8 cellular contexts compared by ENCODE assay signal in genomic region chr2:235551965-235552364, GRCh38. TPM values are rescaled to one million over a fixed set of nuclear protein-coding genes. Genes with fewer than 3 reads are reported as not detected.
DNase-seq lines count a peak whose midpoint lies in the region; ATAC-seq and TF ChIP-seq lines count a peak whose summit lies in the region.

No MANE protein-coding gene starts in this region.

- H3K4me3 Mint-ChIP-seq in T-helper 2 cell treated with Interferon-gamma antibody and Interleukin-4, amounts not matched to agents 5 μg/mL and 100 μg/mL, for 36 hours: no peak overlapping the region

- no peak overlapping the region for H4K91ac ChIP-seq in neuronal stem cell (ENCODE audit: low read depth, low read length, poor library complexity)

- no peak overlapping the region for H2BK12ac ChIP-seq in neuronal stem cell (ENCODE audit: low read length)

- no peaks in the 10 kb centered on the region for H3K4me1 Mint-ChIP-seq in T-helper 2 cell treated with Interferon-gamma antibody and Interleukin-4, amounts not matched to agents 5 μg/mL and 100 μg/mL, for 36 hours (ENCODE audit: low read depth)

- no peak overlapping the region for H3K27ac Mint-ChIP-seq in T-helper 2 cell treated with Interferon-gamma antibody and Interleukin-4, amounts not matched to agents 5 μg/mL and 100 μg/mL, for 36 hours

- H3K9me3 Mint-ChIP-seq in T-helper 2 cell treated with Interferon-gamma antibody and Interleukin-4, amounts not matched to agents 5 μg/mL and 100 μg/mL, for 36 hours: no peaks in the 10 kb centered on the region

- H3K18ac ChIP-seq in neuronal stem cell (ENCODE audit: low read length): no peak overlapping the region

- H2BK5ac ChIP-seq in neuronal stem cell (ENCODE audit: low read length): no peak overlapping the region

- no peak overlapping the region for H3K14ac ChIP-seq in neuronal stem cell (ENCODE audit: low read length)

- no peaks in the 10 kb centered on the region for H3K36me3 ChIP-seq in fibroblast of lung (ENCODE audit: control insufficient read depth, insufficient read depth, low read length)
- H3K36me3 ChIP-seq in neuronal stem cell (replicated peaks in 1 of 2; ENCODE audit: control insufficient read depth in 2 of 2, insufficient read depth in 2 of 2, low read length in 2 of 2): no peaks in the 10 kb centered on the region

- H3K4me2 ChIP-seq in fibroblast of lung (ENCODE audit: extremely low read depth, insufficient read depth, low read length) (no peak overlapping the region), neuronal stem cell (ENCODE audit: insufficient read depth, low read length, poor library complexity, severe bottlenecking) (no peak overlapping the region)

- no peak overlapping the region for H3K23ac ChIP-seq in neuronal stem cell (ENCODE audit: low read depth, low read length, poor library complexity)

- H2BK120ac ChIP-seq in neuronal stem cell (ENCODE audit: low read depth, low read length): no peak overlapping the region

- H4K20me1 ChIP-seq in fibroblast of lung (ENCODE audit: control insufficient read depth, extremely low read depth, insufficient read depth, low read length): no peaks in the 10 kb centered on the region

- TF ChIP-seq CTCF in AG09309 (IDR thresholded peaks at IDR 0.05; ENCODE audit: control insufficient read depth, insufficient read depth, low read depth, low read length, missing control alignments) (peak; percentile 82), fibroblast of lung (conservative IDR thresholded peaks at IDR 0.05 in 1 of 2, IDR thresholded peaks at IDR 0.05 in 1 of 2; ENCODE audit: low read depth in 1 of 2, low read length in 2 of 2) (peak; percentile 41 to 55)

- no peak overlapping the region for H2AFZ ChIP-seq in fibroblast of lung (ENCODE audit: low read length)
- no peak overlapping the region for H2AFZ ChIP-seq in neuronal stem cell (ENCODE audit: low read length)

- H3K27ac ChIP-seq in fibroblast of lung (ENCODE audit: insufficient read depth, low read length) (no peak overlapping the region), neuronal stem cell (replicated peaks; ENCODE audit: low read length) (no peak overlapping the region)

- H3K4me3 ChIP-seq in AG09309 (ENCODE audit: control insufficient read depth, low read depth, low read length) (no peak overlapping the region), fibroblast of lung (replicated peaks in 1 of 4; ENCODE audit: control extremely low read depth in 1 of 4, insufficient read depth in 1 of 4, low read depth in 3 of 4, low read length in 4 of 4) (no peak overlapping the region), neuronal stem cell (ENCODE audit: low read length in 2 of 2) (no peak overlapping the region)

- H2BK15ac ChIP-seq in neuronal stem cell (ENCODE audit: low read length): no peak overlapping the region

- no peak overlapping the region for H3K4ac ChIP-seq in neuronal stem cell (ENCODE audit: low read length)

- H3K36me3 Mint-ChIP-seq in T-helper 2 cell treated with Interferon-gamma antibody and Interleukin-4, amounts not matched to agents 5 μg/mL and 100 μg/mL, for 36 hours (ENCODE audit: low read depth): no peaks in the 10 kb centered on the region

- H3K79me2 ChIP-seq in fibroblast of lung (ENCODE audit: control insufficient read depth, insufficient read depth, low read length): peaks cover 3% of the 10 kb centered on the region

- no peak overlapping the region for H2AK5ac ChIP-seq in neuronal stem cell (ENCODE audit: low read depth, low read length)

- no peak overlapping the region for H4K8ac ChIP-seq in neuronal stem cell (ENCODE audit: low read depth, low read length)

- no peak for ATAC-seq in GM21528 (IDR thresholded peaks at IDR 0.05; ENCODE audit: low FRiP score, unreplicated experiment)

- DNase-seq in AG09309 (ENCODE audit: low read depth) (peak; percentile 17), HCEC 1CT (peak; percentile 62), RPMI7951 (ENCODE audit: low read depth) (peak; percentile 57), fibroblast of lung (ENCODE audit: low read depth in 2 of 2) (peak; percentile 41 to 47), neuronal stem cell (ENCODE audit: low spot score) (peak; percentile 9)
- no peak for DNase-seq in T-helper 2 cell treated with Interferon-gamma antibody and Interleukin-4, amounts not matched to agents 5 μg/mL and 100 μg/mL, for 36 hours (ENCODE audit: low spot score)
- no peak for DNase-seq in stimulated activated CD8-positive, alpha-beta memory T cell treated with anti-CD3 and anti-CD28 coated beads, Interleukin-4, amount 100 ng/mL, for 48 hours

- H3K27me3 Mint-ChIP-seq in T-helper 2 cell treated with Interferon-gamma antibody and Interleukin-4, amounts not matched to agents 5 μg/mL and 100 μg/mL, for 36 hours (ENCODE audit: low read depth): peaks cover 5% of the 10 kb centered on the region

- peaks cover 11% of the 10 kb centered on the region for H3K79me1 ChIP-seq in neuronal stem cell (ENCODE audit: low read depth, low read length)

- H3K27me3 ChIP-seq in fibroblast of lung (ENCODE audit: control insufficient read depth, insufficient read depth, low read length) (no peaks in the 10 kb centered on the region), neuronal stem cell (ENCODE audit: control insufficient read depth in 3 of 3, insufficient read depth in 3 of 3, low read depth in 1 of 3, low read length in 3 of 3) (no peaks in the 10 kb centered on the region)

- no peaks in the 10 kb centered on the region for H3K9me3 ChIP-seq in fibroblast of lung (ENCODE audit: control insufficient read depth, insufficient read depth, low read depth, low read length)
- H3K9me3 ChIP-seq in neuronal stem cell (replicated peaks in 1 of 2; ENCODE audit: control insufficient read depth in 2 of 2, insufficient read depth in 1 of 2, low read depth in 1 of 2, low read length in 2 of 2): no peaks in the 10 kb centered on the region

- no CpG with 5 or more reads among the region's 8 CpGs for WGBS in neuronal stem cell (ENCODE audit: extremely low coverage in 2 of 2, insufficient read length in 2 of 2, insufficient replicate concordance in 1 of 2), 2 donors

- H3K4me1 ChIP-seq in fibroblast of lung (ENCODE audit: control insufficient read depth, extremely low read depth, insufficient read depth, low read length): no peaks in the 10 kb centered on the region
- peaks cover 3 to 15% of the 10 kb centered on the region in 2 donors for H3K4me1 ChIP-seq in neuronal stem cell (ENCODE audit: control insufficient read depth in 2 of 2, insufficient read depth in 1 of 2, low read depth in 1 of 2, low read length in 2 of 2)

- H3K9ac ChIP-seq in fibroblast of lung (ENCODE audit: insufficient read depth, low read length) (no peak overlapping the region), neuronal stem cell (ENCODE audit: low read depth, low read length, poor library complexity) (no peak overlapping the region)

RNA-seq across cellular contexts. Expression of gene AGAP1, which starts 58.1 kb away (rescaled TPM):
- total RNA-seq in RPMI7951 (2014; rRNA removed; shearing (Covaris generic)): 5.4 and 7.8 TPM in 2 replicates
- 7.7 and 10.6 TPM in 2 replicates for total RNA-seq in fibroblast of lung
- 14.0 and 16.0 TPM in 2 replicates for polyA plus RNA-seq in fibroblast of lung
- polyA plus RNA-seq in fibroblast of lung (2012): 13.1 and 13.6 TPM in 2 replicates
- 56.9 and 135 TPM in 2 replicates for polyA minus RNA-seq in fibroblast of lung (ENCODE audit: low replicate concordance)
- polyA plus RNA-seq in neuronal stem cell (2013, experiment 1 of 2): 18.3 TPM
- 17.8 TPM for polyA plus RNA-seq in neuronal stem cell (2013, experiment 2 of 2)

Comparison
In these comparisons a context has a peak if more than half of its experiments do, and no peak if none do; other contexts are left out.
1. DNase-seq: peak in AG09309 (single experiment), HCEC 1CT (single experiment), RPMI7951 (single experiment), fibroblast of lung (2 of 2) and neuronal stem cell (single experiment); none in T-helper 2 cell treated with Interferon-gamma antibody and Interleukin-4, amounts not matched to agents 5 μg/mL and 100 μg/mL, for 36 hours (single experiment) and stimulated activated CD8-positive, alpha-beta memory T cell treated with anti-CD3 and anti-CD28 coated beads, Interleukin-4, amount 100 ng/mL, for 48 hours (single experiment).